In the genomic region with DNA sequence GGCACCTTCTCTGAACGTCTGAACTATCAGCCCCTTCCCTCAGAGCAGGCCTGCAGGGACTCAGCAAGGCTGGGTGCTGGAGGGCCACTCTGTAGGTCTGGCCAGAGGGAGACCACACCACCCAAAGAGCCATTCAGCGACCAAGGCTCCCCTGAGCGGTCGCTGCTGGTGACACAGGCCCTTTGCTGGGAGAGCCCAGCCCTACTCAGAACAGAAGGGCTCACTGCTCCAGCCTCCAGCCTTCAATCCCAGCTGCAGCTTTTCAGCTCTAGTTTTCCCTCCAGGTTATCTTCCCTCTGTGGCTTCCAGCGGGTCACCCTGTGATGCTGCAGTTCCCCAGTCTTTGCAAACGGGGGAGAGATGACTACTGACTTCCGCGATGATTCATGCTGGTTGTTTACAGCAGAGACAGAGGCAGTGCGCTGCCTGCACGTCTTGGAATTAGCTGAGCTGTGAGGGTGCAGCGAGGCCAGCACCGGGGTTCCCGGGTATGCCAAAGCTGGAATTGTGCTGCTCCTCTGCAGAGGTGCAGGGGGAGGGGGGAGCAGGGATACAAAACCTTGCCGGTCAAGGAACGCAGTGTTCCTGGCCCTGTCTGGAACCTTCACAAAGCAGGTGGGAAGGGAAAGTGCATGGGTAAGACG, we compare ENCODE assay signal across 8 cellular contexts.
A peak's percentile ranks its signal among the peaks of the same experiment; 100 is the strongest.
DNase-seq lines count a peak whose midpoint lies in the region; ATAC-seq and TF ChIP-seq lines count a peak whose summit lies in the region.

No MANE protein-coding gene starts in this region.

- peak overlapping the region; percentile 83 for H3K4me2 ChIP-seq in HCT116 (ENCODE audit: low read length)

- DNase-seq in HCT116 (ENCODE audit: low read depth, low spot score) (peak; percentile 56), SIG-M5 (lab: John Stamatoyannopoulos, UW) (peak; percentile 21), brain microvascular endothelial cell (peak; percentile 86), kidney tubule cell (ENCODE audit: low spot score) (peak; percentile 70), SK-N-DZ (ENCODE audit: low spot score) (no peak)
- peak; percentile 67 for DNase-seq in stimulated activated CD4-positive, alpha-beta T cell treated with anti-CD3 and anti-CD28 coated beads, Interleukin-15, amount 100 ng/mL, for 24 hours

- no peak for TF ChIP-seq POLR2A in HCT116 (IDR thresholded peaks at IDR 0.05; ENCODE audit: borderline replicate concordance, extremely low read depth, insufficient read depth, insufficient read length)

- POLR2A ChIA-PET in HCT116 (lab: Charles Lee): interaction anchor here (1.2 kb wide), 1 partner anchor 59 kb away, joined by 3 read pairs; no protein-coding TSS in a partner anchor

- H3K4me3 ChIP-seq in HCT116 (replicated peaks in 1 of 2; ENCODE audit: low read depth in 1 of 2, low read length in 2 of 2) (peak overlapping the region; percentile 16 to 39; a peak in 3 of 4 replicates), brain microvascular endothelial cell (ENCODE audit: low read depth, low read length) (no peak overlapping the region)

- no peaks in the 10 kb centered on the region for H4K20me1 ChIP-seq in HCT116 (ENCODE audit: insufficient read depth)

- ATAC-seq in HCT116: peak; percentile 80
- ATAC-seq in GM21576 (IDR thresholded peaks at IDR 0.05; ENCODE audit: unreplicated experiment): no peak
- no peak for ATAC-seq in GM21515 (IDR thresholded peaks at IDR 0.05; ENCODE audit: unreplicated experiment)

- peak overlapping the region; percentile 42 for H3K9ac ChIP-seq in HCT116 (ENCODE audit: low read length)

- no TSS peak for BruUV-seq in HCT116 (replicated peaks; lab: Mats Ljungman, UMichigan)

- no peak overlapping the region for H2AFZ ChIP-seq in HCT116 (ENCODE audit: low read depth, low read length, poor library complexity, severe bottlenecking)

- peak overlapping the region; percentile 58 for H3K27ac ChIP-seq in HCT116 (ENCODE audit: low read depth, low read length)
- no peak overlapping the region for H3K27ac ChIP-seq in brain microvascular endothelial cell

- H3K4me1 ChIP-seq in HCT116 (ENCODE audit: control insufficient read depth in 1 of 2, insufficient read depth in 2 of 2, low read length in 2 of 2): peaks cover 35 to 57% of the 10 kb centered on the region in 2 experiments

- RAD21 ChIA-PET in HCT116 (lab: Charles Lee; ENCODE audit: low non-redundant PET in 1 of 2, low total read pairs in 2 of 2, uncharacterized antibody in 2 of 2, unreplicated experiment in 2 of 2): no interaction called here

- TF ChIP-seq RAD21 in HCT116 (IDR thresholded peaks at IDR 0.05; ENCODE audit: low read depth): peak; percentile 53

- no peaks in the 10 kb centered on the region for H3K9me2 ChIP-seq in HCT116 (ENCODE audit: insufficient read depth)

- no peaks in the 10 kb centered on the region for H3K27me3 ChIP-seq in HCT116 (ENCODE audit: insufficient read depth, low read length)
- H3K27me3 ChIP-seq in brain microvascular endothelial cell (replicated peaks): no peaks in the 10 kb centered on the region

- CTCF ChIA-PET in HCT116 (lab: Charles Lee): interaction anchor here (0.9 to 2.1 kb wide), 3 partner anchors 10 to 54 kb away, joined by 3 to 9 read pairs (median 3); no protein-coding TSS in a partner anchor

- H3K36me3 ChIP-seq in HCT116 (ENCODE audit: control insufficient read depth in 1 of 2, insufficient read depth in 2 of 2, low read length in 2 of 2): no peaks in the 10 kb centered on the region
- no peaks in the 10 kb centered on the region for H3K36me3 ChIP-seq in brain microvascular endothelial cell (replicated peaks)

- in situ Hi-C loops in brain microvascular endothelial cell (cut with HindIII; ENCODE audit: low pct_ligation_motif_present, low sequenced_read_pairs): no loop called here

- no peak for TF ChIP-seq CTCF in HCT116 (IDR thresholded peaks at IDR 0.05 in 2 of 3, conservative IDR thresholded peaks at IDR 0.05 in 1 of 3; ENCODE audit: borderline replicate concordance in 1 of 3, insufficient read depth in 1 of 3, low read depth in 2 of 3, low read length in 2 of 3)
- peak; percentile 12 for TF ChIP-seq CTCF in brain microvascular endothelial cell (IDR thresholded peaks at IDR 0.05; ENCODE audit: low read depth, low read length, missing control alignments)

- H3K79me2 ChIP-seq in HCT116 (ENCODE audit: insufficient read depth, low read length): no peaks in the 10 kb centered on the region

- no peaks in the 10 kb centered on the region for H3K9me3 ChIP-seq in HCT116 (ENCODE audit: control insufficient read depth in 1 of 2, insufficient read depth in 1 of 2, low read depth in 1 of 2, low read length in 2 of 2)

- intact Hi-C loops in HCT116 (cut with micrococcal nuclease): loop anchor here (2.0 kb wide), 1 partner anchor 71 kb away; no protein-coding TSS in a partner anchor

TF ChIP-seq in HCT116, 20 proteins besides CTCF, POLR2A, EP300 and RAD21:
- TF ChIP-seq ZNF274 (IDR thresholded peaks at IDR 0.05; ENCODE audit: low read depth, low read length): no peak
- TF ChIP-seq, protein P1, sequence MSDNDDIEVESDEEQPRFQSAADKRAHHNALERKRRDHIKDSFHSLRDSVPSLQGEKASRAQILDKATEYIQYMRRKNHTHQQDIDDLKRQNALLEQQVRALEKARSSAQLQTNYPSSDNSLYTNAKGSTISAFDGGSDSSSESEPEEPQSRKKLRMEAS (IDR thresholded peaks at IDR 0.05): peak; percentile 83
- TF ChIP-seq, protein P2, sequence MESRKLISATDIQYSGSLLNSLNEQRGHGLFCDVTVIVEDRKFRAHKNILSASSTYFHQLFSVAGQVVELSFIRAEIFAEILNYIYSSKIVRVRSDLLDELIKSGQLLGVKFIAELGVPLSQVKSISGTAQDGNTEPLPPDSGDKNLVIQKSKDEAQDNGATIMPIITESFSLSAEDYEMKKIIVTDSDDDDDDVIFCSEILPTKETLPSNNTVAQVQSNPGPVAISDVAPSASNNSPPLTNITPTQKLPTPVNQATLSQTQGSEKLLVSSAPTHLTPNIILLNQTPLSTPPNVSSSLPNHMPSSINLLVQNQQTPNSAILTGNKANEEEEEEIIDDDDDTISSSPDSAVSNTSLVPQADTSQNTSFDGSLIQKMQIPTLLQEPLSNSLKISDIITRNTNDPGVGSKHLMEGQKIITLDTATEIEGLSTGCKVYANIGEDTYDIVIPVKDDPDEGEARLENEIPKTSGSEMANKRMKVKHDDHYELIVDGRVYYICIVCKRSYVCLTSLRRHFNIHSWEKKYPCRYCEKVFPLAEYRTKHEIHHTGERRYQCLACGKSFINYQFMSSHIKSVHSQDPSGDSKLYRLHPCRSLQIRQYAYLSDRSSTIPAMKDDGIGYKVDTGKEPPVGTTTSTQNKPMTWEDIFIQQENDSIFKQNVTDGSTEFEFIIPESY (IDR thresholded peaks at IDR 0.05; ENCODE audit: extremely low read depth, insufficient replicate concordance, low read length): peak; percentile 38
- peak; percentile 95 for TF ChIP-seq JUND (IDR thresholded peaks at IDR 0.05)
- peak; percentile 68 for TF ChIP-seq SIN3A (IDR thresholded peaks at IDR 0.05; ENCODE audit: low read depth)
- TF ChIP-seq, protein P3, sequence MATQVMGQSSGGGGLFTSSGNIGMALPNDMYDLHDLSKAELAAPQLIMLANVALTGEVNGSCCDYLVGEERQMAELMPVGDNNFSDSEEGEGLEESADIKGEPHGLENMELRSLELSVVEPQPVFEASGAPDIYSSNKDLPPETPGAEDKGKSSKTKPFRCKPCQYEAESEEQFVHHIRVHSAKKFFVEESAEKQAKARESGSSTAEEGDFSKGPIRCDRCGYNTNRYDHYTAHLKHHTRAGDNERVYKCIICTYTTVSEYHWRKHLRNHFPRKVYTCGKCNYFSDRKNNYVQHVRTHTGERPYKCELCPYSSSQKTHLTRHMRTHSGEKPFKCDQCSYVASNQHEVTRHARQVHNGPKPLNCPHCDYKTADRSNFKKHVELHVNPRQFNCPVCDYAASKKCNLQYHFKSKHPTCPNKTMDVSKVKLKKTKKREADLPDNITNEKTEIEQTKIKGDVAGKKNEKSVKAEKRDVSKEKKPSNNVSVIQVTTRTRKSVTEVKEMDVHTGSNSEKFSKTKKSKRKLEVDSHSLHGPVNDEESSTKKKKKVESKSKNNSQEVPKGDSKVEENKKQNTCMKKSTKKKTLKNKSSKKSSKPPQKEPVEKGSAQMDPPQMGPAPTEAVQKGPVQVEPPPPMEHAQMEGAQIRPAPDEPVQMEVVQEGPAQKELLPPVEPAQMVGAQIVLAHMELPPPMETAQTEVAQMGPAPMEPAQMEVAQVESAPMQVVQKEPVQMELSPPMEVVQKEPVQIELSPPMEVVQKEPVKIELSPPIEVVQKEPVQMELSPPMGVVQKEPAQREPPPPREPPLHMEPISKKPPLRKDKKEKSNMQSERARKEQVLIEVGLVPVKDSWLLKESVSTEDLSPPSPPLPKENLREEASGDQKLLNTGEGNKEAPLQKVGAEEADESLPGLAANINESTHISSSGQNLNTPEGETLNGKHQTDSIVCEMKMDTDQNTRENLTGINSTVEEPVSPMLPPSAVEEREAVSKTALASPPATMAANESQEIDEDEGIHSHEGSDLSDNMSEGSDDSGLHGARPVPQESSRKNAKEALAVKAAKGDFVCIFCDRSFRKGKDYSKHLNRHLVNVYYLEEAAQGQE (IDR thresholded peaks at IDR 0.05; ENCODE audit: low read depth): no peak
- 0 out of 2 replicates have a peak, but pooled peaks have one; percentile 12 for TF ChIP-seq ZFX (IDR thresholded peaks at IDR 0.05)
- TF ChIP-seq CEBPB (IDR thresholded peaks at IDR 0.05; ENCODE audit: low read depth): 0 out of 2 replicates have a peak, but pooled peaks have one; percentile 37
- peak; percentile 94 for TF ChIP-seq FOSL1 (IDR thresholded peaks at IDR 0.05; ENCODE audit: low read depth)
- TF ChIP-seq EZH2phosphoT487 (IDR thresholded peaks at IDR 0.05; ENCODE audit: borderline replicate concordance): no peak
- TF ChIP-seq EZH2 (IDR thresholded peaks at IDR 0.05): no peak
- TF ChIP-seq YY1 (IDR thresholded peaks at IDR 0.05; ENCODE audit: extremely low read depth, insufficient replicate concordance, low read depth, low read length): peak; percentile 66
- TF ChIP-seq POLR2AphosphoS5 (IDR thresholded peaks at IDR 0.05; ENCODE audit: low read depth, low read length): peak; percentile 64
- TF ChIP-seq SRF (IDR thresholded peaks at IDR 0.05; ENCODE audit: low read depth): peak; percentile 77; the same call in 1 of the 2 replicates
- peak; percentile 46 for TF ChIP-seq TCF7L2 (IDR thresholded peaks at IDR 0.05; ENCODE audit: borderline replicate concordance, extremely low read depth, insufficient read depth, insufficient read length)
- TF ChIP-seq CBX3 (IDR thresholded peaks at IDR 0.05; ENCODE audit: low read depth): peak; percentile 96
- peak; percentile 93 for TF ChIP-seq SP1 (IDR thresholded peaks at IDR 0.05; ENCODE audit: low read depth)
